ENCODE assay signal across 1 cellular context in the genomic region with DNA sequence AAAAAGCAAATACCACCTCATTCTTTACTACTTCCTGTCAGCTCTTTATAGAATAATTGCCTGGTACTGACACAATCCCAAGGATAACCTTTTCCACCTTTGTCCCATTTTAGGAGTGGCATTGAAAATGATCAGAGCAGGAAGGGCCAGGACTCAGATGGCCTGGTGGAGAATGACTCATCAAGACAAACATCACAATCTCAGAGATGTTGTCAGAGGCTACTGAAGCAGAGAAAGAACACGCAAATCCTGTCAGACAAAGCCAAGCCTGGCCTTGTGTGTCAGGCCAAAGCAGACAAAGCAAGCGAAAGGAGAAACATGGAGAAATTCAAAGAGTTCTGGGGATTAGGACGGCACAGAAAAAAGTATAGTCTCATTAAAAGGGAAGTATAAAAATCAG.
TF ChIP-seq lines count a peak whose summit lies in the region.

No MANE protein-coding gene starts in this region.

TF ChIP-seq in HepG2, 621 proteins besides CTCF, POLR2A, EP300 and RAD21 (continued from another document and continues in another):
- TF ChIP-seq, protein P1, sequence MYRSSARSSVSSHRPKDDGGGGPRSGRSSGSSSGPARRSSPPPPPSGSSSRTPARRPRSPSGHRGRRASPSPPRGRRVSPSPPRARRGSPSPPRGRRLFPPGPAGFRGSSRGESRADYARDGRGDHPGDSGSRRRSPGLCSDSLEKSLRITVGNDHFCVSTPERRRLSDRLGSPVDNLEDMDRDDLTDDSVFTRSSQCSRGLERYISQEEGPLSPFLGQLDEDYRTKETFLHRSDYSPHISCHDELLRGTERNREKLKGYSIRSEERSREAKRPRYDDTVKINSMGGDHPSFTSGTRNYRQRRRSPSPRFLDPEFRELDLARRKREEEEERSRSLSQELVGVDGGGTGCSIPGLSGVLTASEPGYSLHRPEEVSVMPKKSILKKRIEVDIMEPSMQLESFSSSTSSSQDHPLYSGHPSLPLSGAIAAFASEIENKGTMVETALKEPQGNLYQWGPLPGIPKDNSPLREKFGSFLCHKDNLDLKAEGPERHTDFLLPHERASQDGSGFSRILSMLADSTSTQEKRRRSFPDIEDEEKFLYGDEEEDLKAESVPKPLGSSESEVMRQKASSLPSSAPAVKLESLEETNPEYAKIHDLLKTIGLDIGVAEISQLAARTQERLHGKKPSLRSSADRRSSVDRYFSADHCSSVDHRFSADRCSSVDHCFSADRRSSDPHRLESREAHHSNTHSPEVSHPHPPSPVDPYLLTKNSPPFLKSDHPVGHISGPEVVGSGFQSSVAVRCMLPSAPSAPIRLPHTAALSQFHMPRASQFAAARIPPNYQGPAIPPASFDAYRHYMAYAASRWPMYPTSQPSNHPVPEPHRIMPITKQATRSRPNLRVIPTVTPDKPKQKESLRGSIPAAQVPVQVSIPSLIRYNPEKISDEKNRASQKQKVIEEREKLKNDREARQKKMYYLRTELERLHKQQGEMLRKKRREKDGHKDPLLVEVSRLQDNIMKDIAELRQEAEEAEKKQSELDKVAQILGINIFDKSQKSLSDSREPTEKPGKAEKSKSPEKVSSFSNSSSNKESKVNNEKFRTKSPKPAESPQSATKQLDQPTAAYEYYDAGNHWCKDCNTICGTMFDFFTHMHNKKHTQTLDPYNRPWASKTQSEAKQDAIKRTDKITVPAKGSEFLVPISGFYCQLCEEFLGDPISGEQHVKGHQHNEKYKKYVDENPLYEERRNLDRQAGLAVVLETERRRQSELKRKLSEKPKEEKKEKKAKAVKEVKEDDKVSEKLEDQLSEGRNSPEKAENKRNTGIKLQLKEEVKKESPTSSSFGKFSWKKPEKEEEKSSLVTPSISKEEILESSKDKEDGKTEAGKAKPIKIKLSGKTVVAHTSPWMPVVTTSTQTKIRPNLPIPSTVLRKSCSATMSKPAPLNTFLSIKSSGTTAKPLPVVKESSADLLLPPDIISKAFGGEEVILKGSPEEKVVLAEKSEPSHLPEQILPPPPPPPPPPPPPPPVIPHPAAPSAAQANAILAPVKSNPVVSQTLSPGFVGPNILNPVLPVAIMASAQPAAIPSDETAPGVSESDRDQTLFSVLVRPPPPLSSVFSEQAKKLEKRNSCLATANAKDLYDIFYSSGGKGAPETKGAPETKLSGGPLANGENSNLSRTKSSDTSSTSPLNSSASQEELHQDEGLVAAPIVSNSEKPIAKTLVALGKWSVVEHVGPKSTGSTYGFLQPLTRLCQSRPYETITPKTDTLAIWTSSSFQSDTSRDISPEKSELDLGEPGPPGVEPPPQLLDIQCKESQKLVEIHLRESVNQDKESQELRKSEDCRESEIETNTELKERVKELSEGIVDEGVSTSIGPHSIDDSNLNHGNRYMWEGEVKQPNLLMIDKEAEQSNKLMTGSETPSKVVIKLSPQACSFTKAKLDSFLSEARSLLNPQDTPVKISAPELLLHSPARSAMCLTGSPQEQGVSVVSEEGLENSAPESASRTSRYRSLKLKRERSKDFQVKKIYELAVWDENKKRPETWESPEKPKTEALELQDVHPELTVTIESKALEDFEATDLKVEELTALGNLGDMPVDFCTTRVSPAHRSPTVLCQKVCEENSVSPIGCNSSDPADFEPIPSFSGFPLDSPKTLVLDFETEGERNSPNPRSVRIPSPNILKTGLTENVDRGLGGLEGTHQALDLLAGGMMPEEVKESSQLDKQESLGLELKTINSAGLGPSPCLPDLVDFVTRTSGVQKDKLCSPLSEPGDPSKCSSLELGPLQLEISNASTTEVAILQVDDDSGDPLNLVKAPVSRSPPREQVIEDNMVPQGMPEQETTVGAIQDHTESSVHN (CRISPR knock-in tag; IDR thresholded peaks at IDR 0.05): no peak
- TF ChIP-seq, protein P2, sequence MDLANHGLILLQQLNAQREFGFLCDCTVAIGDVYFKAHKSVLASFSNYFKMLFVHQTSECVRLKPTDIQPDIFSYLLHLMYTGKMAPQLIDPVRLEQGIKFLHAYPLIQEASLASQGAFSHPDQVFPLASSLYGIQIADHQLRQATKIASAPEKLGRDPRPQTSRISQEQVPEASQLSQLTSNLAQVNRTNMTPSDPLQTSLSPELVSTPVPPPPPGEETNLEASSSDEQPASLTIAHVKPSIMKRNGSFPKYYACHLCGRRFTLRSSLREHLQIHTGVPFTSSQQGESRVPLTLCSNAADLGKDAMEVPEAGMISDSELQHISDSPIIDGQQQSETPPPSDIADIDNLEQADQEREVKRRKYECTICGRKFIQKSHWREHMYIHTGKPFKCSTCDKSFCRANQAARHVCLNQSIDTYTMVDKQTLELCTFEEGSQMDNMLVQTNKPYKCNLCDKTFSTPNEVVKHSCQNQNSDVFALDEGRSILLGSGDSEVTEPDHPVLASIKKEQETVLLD (CRISPR knock-in tag; IDR thresholded peaks at IDR 0.05; ENCODE audit: low read depth): no peak
- TF ChIP-seq ZNF615 (CRISPR knock-in tag; IDR thresholded peaks at IDR 0.05; ENCODE audit: borderline replicate concordance) (no peak), ZNF44 (CRISPR knock-in tag; IDR thresholded peaks at IDR 0.05) (0 out of 2 replicates have a peak, but pooled peaks have one; percentile 28), ZNF629 (CRISPR knock-in tag; conservative IDR thresholded peaks at IDR 0.05) (no peak), NFRKB (IDR thresholded peaks at IDR 0.05) (no peak), THAP11 (CRISPR knock-in tag; IDR thresholded peaks at IDR 0.05) (peak; percentile 72; the same call in 1 of the 2 replicates), EEA1 (CRISPR knock-in tag; IDR thresholded peaks at IDR 0.05; ENCODE audit: borderline replicate concordance) (no peak), ZNF251 (CRISPR knock-in tag; IDR thresholded peaks at IDR 0.05) (no peak), HCFC1 (IDR thresholded peaks at IDR 0.05; ENCODE audit: low read depth, low read length) (no peak), ZNF780A (CRISPR knock-in tag; IDR thresholded peaks at IDR 0.05) (no peak), ZNF207 (IDR thresholded peaks at IDR 0.05; ENCODE audit: borderline replicate concordance) (no peak), POLR2G (IDR thresholded peaks at IDR 0.05; ENCODE audit: low read depth, low read length) (peak; percentile 53; the same call in 1 of the 2 replicates), ZFP36L2 (CRISPR knock-in tag; IDR thresholded peaks at IDR 0.05) (no peak), SRSF1 (optimal IDR thresholded peaks at IDR 0.05; ENCODE audit: low read depth, low read length) (no peak), ZNF607 (CRISPR knock-in tag; IDR thresholded peaks at IDR 0.05; ENCODE audit: borderline replicate concordance) (no peak; the same call in 1 of the 2 replicates), ASH2L (IDR thresholded peaks at IDR 0.05; ENCODE audit: insufficient read length, low read depth, low read length) (no peak), ZNF556 (CRISPR knock-in tag; IDR thresholded peaks at IDR 0.05; ENCODE audit: borderline replicate concordance) (peak; percentile 20; the same call in 1 of the 2 replicates), ZNF317 (CRISPR knock-in tag; IDR thresholded peaks at IDR 0.05) (no peak)
- TF ChIP-seq, protein P3, sequence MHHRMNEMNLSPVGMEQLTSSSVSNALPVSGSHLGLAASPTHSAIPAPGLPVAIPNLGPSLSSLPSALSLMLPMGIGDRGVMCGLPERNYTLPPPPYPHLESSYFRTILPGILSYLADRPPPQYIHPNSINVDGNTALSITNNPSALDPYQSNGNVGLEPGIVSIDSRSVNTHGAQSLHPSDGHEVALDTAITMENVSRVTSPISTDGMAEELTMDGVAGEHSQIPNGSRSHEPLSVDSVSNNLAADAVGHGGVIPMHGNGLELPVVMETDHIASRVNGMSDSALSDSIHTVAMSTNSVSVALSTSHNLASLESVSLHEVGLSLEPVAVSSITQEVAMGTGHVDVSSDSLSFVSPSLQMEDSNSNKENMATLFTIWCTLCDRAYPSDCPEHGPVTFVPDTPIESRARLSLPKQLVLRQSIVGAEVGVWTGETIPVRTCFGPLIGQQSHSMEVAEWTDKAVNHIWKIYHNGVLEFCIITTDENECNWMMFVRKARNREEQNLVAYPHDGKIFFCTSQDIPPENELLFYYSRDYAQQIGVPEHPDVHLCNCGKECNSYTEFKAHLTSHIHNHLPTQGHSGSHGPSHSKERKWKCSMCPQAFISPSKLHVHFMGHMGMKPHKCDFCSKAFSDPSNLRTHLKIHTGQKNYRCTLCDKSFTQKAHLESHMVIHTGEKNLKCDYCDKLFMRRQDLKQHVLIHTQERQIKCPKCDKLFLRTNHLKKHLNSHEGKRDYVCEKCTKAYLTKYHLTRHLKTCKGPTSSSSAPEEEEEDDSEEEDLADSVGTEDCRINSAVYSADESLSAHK (CRISPR knock-in tag; IDR thresholded peaks at IDR 0.05; ENCODE audit: borderline replicate concordance): no peak
- TF ChIP-seq, protein P4, sequence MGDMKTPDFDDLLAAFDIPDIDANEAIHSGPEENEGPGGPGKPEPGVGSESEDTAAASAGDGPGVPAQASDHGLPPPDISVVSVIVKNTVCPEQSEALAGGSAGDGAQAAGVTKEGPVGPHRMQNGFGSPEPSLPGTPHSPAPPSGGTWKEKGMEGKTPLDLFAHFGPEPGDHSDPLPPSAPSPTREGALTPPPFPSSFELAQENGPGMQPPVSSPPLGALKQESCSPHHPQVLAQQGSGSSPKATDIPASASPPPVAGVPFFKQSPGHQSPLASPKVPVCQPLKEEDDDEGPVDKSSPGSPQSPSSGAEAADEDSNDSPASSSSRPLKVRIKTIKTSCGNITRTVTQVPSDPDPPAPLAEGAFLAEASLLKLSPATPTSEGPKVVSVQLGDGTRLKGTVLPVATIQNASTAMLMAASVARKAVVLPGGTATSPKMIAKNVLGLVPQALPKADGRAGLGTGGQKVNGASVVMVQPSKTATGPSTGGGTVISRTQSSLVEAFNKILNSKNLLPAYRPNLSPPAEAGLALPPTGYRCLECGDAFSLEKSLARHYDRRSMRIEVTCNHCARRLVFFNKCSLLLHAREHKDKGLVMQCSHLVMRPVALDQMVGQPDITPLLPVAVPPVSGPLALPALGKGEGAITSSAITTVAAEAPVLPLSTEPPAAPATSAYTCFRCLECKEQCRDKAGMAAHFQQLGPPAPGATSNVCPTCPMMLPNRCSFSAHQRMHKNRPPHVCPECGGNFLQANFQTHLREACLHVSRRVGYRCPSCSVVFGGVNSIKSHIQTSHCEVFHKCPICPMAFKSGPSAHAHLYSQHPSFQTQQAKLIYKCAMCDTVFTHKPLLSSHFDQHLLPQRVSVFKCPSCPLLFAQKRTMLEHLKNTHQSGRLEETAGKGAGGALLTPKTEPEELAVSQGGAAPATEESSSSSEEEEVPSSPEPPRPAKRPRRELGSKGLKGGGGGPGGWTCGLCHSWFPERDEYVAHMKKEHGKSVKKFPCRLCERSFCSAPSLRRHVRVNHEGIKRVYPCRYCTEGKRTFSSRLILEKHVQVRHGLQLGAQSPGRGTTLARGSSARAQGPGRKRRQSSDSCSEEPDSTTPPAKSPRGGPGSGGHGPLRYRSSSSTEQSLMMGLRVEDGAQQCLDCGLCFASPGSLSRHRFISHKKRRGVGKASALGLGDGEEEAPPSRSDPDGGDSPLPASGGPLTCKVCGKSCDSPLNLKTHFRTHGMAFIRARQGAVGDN (CRISPR knock-in tag; IDR thresholded peaks at IDR 0.05): no peak
- TF ChIP-seq, protein P5, sequence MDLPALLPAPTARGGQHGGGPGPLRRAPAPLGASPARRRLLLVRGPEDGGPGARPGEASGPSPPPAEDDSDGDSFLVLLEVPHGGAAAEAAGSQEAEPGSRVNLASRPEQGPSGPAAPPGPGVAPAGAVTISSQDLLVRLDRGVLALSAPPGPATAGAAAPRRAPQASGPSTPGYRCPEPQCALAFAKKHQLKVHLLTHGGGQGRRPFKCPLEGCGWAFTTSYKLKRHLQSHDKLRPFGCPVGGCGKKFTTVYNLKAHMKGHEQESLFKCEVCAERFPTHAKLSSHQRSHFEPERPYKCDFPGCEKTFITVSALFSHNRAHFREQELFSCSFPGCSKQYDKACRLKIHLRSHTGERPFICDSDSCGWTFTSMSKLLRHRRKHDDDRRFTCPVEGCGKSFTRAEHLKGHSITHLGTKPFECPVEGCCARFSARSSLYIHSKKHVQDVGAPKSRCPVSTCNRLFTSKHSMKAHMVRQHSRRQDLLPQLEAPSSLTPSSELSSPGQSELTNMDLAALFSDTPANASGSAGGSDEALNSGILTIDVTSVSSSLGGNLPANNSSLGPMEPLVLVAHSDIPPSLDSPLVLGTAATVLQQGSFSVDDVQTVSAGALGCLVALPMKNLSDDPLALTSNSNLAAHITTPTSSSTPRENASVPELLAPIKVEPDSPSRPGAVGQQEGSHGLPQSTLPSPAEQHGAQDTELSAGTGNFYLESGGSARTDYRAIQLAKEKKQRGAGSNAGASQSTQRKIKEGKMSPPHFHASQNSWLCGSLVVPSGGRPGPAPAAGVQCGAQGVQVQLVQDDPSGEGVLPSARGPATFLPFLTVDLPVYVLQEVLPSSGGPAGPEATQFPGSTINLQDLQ (CRISPR knock-in tag; IDR thresholded peaks at IDR 0.05): no peak
- TF ChIP-seq, protein P6, sequence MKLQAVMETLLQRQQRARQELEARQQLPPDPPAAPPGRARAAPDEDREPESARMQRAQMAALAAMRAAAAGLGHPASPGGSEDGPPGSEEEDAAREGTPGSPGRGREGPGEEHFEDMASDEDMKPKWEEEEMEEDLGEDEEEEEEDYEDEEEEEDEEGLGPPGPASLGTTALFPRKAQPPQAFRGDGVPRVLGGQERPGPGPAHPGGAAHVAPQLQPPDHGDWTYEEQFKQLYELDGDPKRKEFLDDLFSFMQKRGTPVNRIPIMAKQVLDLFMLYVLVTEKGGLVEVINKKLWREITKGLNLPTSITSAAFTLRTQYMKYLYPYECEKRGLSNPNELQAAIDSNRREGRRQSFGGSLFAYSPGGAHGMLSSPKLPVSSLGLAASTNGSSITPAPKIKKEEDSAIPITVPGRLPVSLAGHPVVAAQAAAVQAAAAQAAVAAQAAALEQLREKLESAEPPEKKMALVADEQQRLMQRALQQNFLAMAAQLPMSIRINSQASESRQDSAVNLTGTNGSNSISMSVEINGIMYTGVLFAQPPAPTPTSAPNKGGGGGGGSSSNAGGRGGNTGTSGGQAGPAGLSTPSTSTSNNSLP (IDR thresholded peaks at IDR 0.05; ENCODE audit: low read depth, low read length): peak; percentile 60; the same call in 1 of the 2 replicates
- TF ChIP-seq, protein P7, sequence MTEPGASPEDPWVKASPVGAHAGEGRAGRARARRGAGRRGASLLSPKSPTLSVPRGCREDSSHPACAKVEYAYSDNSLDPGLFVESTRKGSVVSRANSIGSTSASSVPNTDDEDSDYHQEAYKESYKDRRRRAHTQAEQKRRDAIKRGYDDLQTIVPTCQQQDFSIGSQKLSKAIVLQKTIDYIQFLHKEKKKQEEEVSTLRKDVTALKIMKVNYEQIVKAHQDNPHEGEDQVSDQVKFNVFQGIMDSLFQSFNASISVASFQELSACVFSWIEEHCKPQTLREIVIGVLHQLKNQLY (CRISPR knock-in tag; IDR thresholded peaks at IDR 0.05): peak; percentile 59
